In the genomic region with DNA sequence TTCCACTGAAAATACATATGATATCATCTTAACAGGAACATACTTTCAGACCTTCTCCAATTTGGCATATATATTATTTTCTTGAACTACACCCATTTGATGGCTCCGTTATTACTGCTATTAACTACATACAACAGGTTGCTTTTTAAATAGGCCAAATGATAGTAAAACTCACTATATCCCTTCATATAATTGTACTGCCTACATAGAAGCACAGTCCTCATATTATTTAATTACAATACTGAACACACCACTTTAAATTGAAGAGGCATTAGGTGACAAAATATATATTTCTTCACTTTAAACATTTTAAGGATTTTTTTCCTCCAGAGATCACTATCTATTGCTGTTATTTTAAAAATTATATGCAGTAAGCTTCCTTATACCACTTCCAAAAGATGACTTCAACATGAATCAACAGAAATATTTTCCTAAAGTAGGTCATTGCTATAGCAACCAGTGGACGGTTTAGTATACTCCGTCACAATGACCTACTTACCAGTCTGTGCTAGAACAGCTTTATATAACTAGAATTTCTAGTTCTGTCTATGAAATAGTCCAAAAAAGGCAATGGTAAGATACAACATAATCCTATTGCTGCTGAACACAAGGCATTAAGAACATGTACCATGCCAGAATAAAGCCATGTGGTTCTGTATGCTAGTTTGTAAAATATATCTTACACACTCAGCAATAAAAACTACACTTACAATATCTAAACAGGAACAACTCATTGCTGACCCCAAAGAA, we compare ENCODE assay signal across 8 cellular contexts. TPM values are rescaled to one million over a fixed set of nuclear protein-coding genes. Genes with fewer than 3 reads are reported as not detected.
DNase-seq lines count a peak whose midpoint lies in the region; ATAC-seq, FAIRE-seq and TF ChIP-seq lines count a peak whose summit lies in the region.

No MANE protein-coding gene starts in this region.

- H3K9me3 ChIP-seq in GM12878 (replicated peaks; ENCODE audit: control insufficient read depth, insufficient read depth, low read length) (no peaks in the 10 kb centered on the region), hepatocyte (ENCODE audit: low read depth) (no peaks in the 10 kb centered on the region), small intestine (ENCODE audit: control insufficient read depth, low read depth) (no peaks in the 10 kb centered on the region)

- no peaks in the 10 kb centered on the region for H4K20me1 ChIP-seq in GM12878 (ENCODE audit: control insufficient read depth, insufficient read depth)
- no peaks in the 10 kb centered on the region for H4K20me1 ChIP-seq in hepatocyte (ENCODE audit: insufficient read depth, poor library complexity, severe bottlenecking)

- H2AFZ ChIP-seq in GM12878 (ENCODE audit: control insufficient read depth, low read depth, low read length) (no peak overlapping the region), hepatocyte (no peak overlapping the region)

- WGBS in GM12878 (ENCODE audit: insufficient coverage, insufficient replicate concordance, low lambda C conversion rate, missing lambda C conversion rate), result 24% methylated on average over 3 of the region's 3 CpGs
- WGBS in hepatocyte (ENCODE audit: low lambda C conversion rate, missing lambda C conversion rate), result 29% methylated on average over 3 of the region's 3 CpGs
- WGBS in small intestine, 3 donors, result 4 to 18% (median 13%) methylated on average over 3 of the region's 3 CpGs

- no peak; the same call in 1 of the 3 replicates for ATAC-seq in GM12878

- H3K9me2 ChIP-seq in hepatocyte (replicated peaks; ENCODE audit: insufficient read depth), result no peaks in the 10 kb centered on the region

- SMC1A ChIA-PET in GM12878 (lab: Charles Lee; ENCODE audit: uncharacterized antibody, unreplicated experiment), result interaction anchor here (0.7 kb wide), 1 partner anchor 18 kb away, joined by 3 read pairs; no protein-coding TSS in a partner anchor

- intact Hi-C loops in GM12878 (cut with micrococcal nuclease; ENCODE audit: unreplicated experiment), result no loop called here

- no peak overlapping the region for H3K27ac ChIP-seq in GM12878 (ENCODE audit: control insufficient read depth, insufficient read depth)
- peak overlapping the region; percentile 85 for H3K27ac ChIP-seq in hepatocyte
- H3K27ac ChIP-seq in small intestine (ENCODE audit: low read depth in 1 of 2, low read length in 1 of 2), result peak overlapping the region in 1 of 2 donors; percentile 48

- no TSS peak for BruUV-seq in GM12878 (replicated peaks; lab: Mats Ljungman, UMichigan)

- H3K36me3 ChIP-seq in GM12878 (ENCODE audit: control insufficient read depth in 2 of 2, insufficient read depth in 2 of 2, low read length in 1 of 2), result no peaks in the 10 kb centered on the region
- H3K36me3 ChIP-seq in hepatocyte (replicated peaks; ENCODE audit: insufficient read depth, low read depth), result no peaks in the 10 kb centered on the region
- no peaks in the 10 kb centered on the region for H3K36me3 ChIP-seq in small intestine (ENCODE audit: control insufficient read depth in 2 of 2, insufficient read depth in 2 of 2, low read length in 2 of 2)

- no peaks in the 10 kb centered on the region for H3K27me3 ChIP-seq in GM12878 (replicated peaks in 1 of 2; ENCODE audit: control insufficient read depth in 2 of 2, insufficient read depth in 2 of 2, low read length in 1 of 2)
- H3K27me3 ChIP-seq in hepatocyte, result no peaks in the 10 kb centered on the region
- no peaks in the 10 kb centered on the region for H3K27me3 ChIP-seq in small intestine (ENCODE audit: control insufficient read depth in 2 of 2, insufficient read depth in 2 of 2, low read length in 2 of 2)

- DNase-seq in Caki2 (ENCODE audit: low read depth) (peak; percentile 66), NCI-H1092 (lab: John Stamatoyannopoulos, UW) (peak; percentile 24), GM12878 (ENCODE audit: low read depth, low spot score) (no peak), hepatocyte (ENCODE audit: low spot score) (peak; percentile 83), small intestine (peak; percentile 88), GF-D8 (lab: John Stamatoyannopoulos, UW) (no peak), SKM-1 treated with dmso at 0.1 percent for 144 hours (lab: John Stamatoyannopoulos, UW; ENCODE audit: unreplicated experiment) (no peak)
- no peak for DNase-seq in stimulated activated CD4-positive, alpha-beta T cell treated with anti-CD3 and anti-CD28 coated beads, Interleukin-2, amount 100 ng/mL, for 48 hours

- TF ChIP-seq CTCF in GM12878 (IDR thresholded peaks at IDR 0.05 in 2 of 3, conservative IDR thresholded peaks at IDR 0.05 in 1 of 3; ENCODE audit: control insufficient read depth in 2 of 3, extremely low read depth in 1 of 3, insufficient read depth in 1 of 3, low read depth in 3 of 3, low read length in 3 of 3), result no peak
- no peak for TF ChIP-seq CTCF in hepatocyte (IDR thresholded peaks at IDR 0.05; ENCODE audit: poor library complexity)

- RAD21 ChIA-PET in GM12878 (lab: Charles Lee; ENCODE audit: unreplicated experiment), result no interaction called here

- no peak for FAIRE-seq in GM12878 (lab: Jason Lieb, UNC)
- FAIRE-seq in small intestine (lab: Jason Lieb, UNC), result peak; percentile 93

- TF ChIP-seq POLR2A in GM12878 (IDR thresholded peaks at IDR 0.05; ENCODE audit: low read depth, low read length), result no peak

- no peak overlapping the region for H3K9ac ChIP-seq in GM12878 (ENCODE audit: control insufficient read depth, insufficient read depth, low read length)

- H3K4me1 ChIP-seq in GM12878 (ENCODE audit: control insufficient read depth, insufficient read depth, low read length), result no peaks in the 10 kb centered on the region
- peaks cover 17% of the 10 kb centered on the region for H3K4me1 ChIP-seq in hepatocyte (ENCODE audit: insufficient read depth)
- peaks cover 0 to 9% of the 10 kb centered on the region in 2 donors for H3K4me1 ChIP-seq in small intestine (ENCODE audit: control insufficient read depth in 2 of 2, insufficient read depth in 1 of 2, low read depth in 1 of 2, low read length in 1 of 2)

- CTCF ChIA-PET in GM12878 (lab: Yijun Ruan, JAX), result no interaction called here

- H3K4me2 ChIP-seq in GM12878 (ENCODE audit: control insufficient read depth, insufficient read depth) (no peak overlapping the region), hepatocyte (peak overlapping the region; percentile 29)

- TF ChIP-seq RAD21 in GM12878 (IDR thresholded peaks at IDR 0.05; ENCODE audit: insufficient read depth, low read depth, low read length), result no peak

- H3K4me3 ChIP-seq in GM12878 (no peak overlapping the region), hepatocyte (no peak overlapping the region), small intestine (ENCODE audit: low read depth in 1 of 2, low read length in 2 of 2) (no peak overlapping the region)

- H3K79me2 ChIP-seq in GM12878 (ENCODE audit: control insufficient read depth, insufficient read depth, low read length) (no peaks in the 10 kb centered on the region), hepatocyte (peaks cover 35% of the 10 kb centered on the region)

- TF ChIP-seq EP300 in GM12878 (IDR thresholded peaks at IDR 0.05; ENCODE audit: borderline replicate concordance in 1 of 2, control insufficient read depth in 1 of 2, low read depth in 2 of 2, low read length in 2 of 2), result no peak

- POLR2A ChIA-PET in GM12878 (lab: Charles Lee), result no interaction called here

- in situ Hi-C loops in Caki2 (cut with HindIII; ENCODE audit: low pct_unique_long_range_greater_than_20kb, low sequenced_read_pairs), result no loop called here
- in situ Hi-C loops in GM12878 (cut with MboI), result no loop called here

TF ChIP-seq in GM12878, 131 proteins besides CTCF, POLR2A, EP300 and RAD21 (continues in another document):
- TF ChIP-seq, protein P1, sequence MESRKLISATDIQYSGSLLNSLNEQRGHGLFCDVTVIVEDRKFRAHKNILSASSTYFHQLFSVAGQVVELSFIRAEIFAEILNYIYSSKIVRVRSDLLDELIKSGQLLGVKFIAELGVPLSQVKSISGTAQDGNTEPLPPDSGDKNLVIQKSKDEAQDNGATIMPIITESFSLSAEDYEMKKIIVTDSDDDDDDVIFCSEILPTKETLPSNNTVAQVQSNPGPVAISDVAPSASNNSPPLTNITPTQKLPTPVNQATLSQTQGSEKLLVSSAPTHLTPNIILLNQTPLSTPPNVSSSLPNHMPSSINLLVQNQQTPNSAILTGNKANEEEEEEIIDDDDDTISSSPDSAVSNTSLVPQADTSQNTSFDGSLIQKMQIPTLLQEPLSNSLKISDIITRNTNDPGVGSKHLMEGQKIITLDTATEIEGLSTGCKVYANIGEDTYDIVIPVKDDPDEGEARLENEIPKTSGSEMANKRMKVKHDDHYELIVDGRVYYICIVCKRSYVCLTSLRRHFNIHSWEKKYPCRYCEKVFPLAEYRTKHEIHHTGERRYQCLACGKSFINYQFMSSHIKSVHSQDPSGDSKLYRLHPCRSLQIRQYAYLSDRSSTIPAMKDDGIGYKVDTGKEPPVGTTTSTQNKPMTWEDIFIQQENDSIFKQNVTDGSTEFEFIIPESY (IDR thresholded peaks at IDR 0.05), result no peak

RNA-seq across cellular contexts. Expression of a gene that starts 40.5 kb away (rescaled TPM):
- total RNA-seq in Caki2 (2014; rRNA removed; shearing (Covaris generic); ENCODE audit: low replicate concordance), result 1.4 and 1.5 TPM in 2 replicates
- total RNA-seq in GM12878 (2013; cell fraction: nucleolus; rRNA removed), result 14.2 and 14.6 TPM in 2 replicates
- total RNA-seq in GM12878 (2014; rRNA removed) (5.0 and 5.5 TPM in 2 replicates), GM12878 (2014; rRNA removed; fragmentation: Illumina TruSeq; extraction: Trizol) (6.4 and 8.2 TPM in 2 replicates), GM12878 (2021) (5.8 and 7.1 TPM in 2 replicates), hepatocyte (16.4 and 20.6 TPM in 2 replicates)
- polyA plus RNA-seq in GM12878 (2011; ENCODE audit: low read depth), result 5.8 TPM
- polyA plus RNA-seq in GM12878 (2011; rRNA removed) (5.7 and 8.1 TPM in 2 replicates), GM12878 (2014; fragmentation: Illumina TruSeq; extraction: Trizol) (7.9 and 14.0 TPM in 2 replicates), GM12878 (2014; fragmentation: Nextera tagmentation; extraction: Ambion mirVana) (1 to 10 TPM; 2.1 to 3.6 TPM), GM12878 (2014; rRNA removed) (7.2 and 9.6 TPM in 2 replicates), GM12878 (2016; fragmentation: Nextera tagmentation; extraction: Ambion mirVana) (1 to 10 TPM; 8.4 to 9.8 TPM), hepatocyte (16.7 and 18.6 TPM in 2 replicates), small intestine (10 to 100 TPM in 2 of 3 donors, 1 to 10 TPM in 1; 4.9 to 20.8 (median 10.7) TPM)
- polyA plus RNA-seq in GM12878 (2011; cell fraction: cytosol; rRNA removed), result 2.2 and 2.3 TPM in 2 replicates
- polyA plus RNA-seq in GM12878 (2011; cell fraction: nucleus; rRNA removed), result 5.5 and 6.6 TPM in 2 replicates
- 6.9 and 7.3 TPM in 2 replicates for polyA plus RNA-seq in GM12878 (2012)
- polyA minus RNA-seq in GM12878 (2011; rRNA and poly(A)+ RNA removed), result 1.9 and 2.6 TPM in 2 replicates
- polyA minus RNA-seq in GM12878 (2011; cell fraction: cytosol; rRNA and poly(A)+ RNA removed), result 0.80 and 2.2 TPM in 2 replicates
- polyA minus RNA-seq in GM12878 (2011; cell fraction: nucleus; rRNA and poly(A)+ RNA removed), result 2.4 and 3.3 TPM in 2 replicates

Comparison
In these comparisons a context has a peak if more than half of its experiments do, and no peak if none do; other contexts are left out.
1. DNase-seq: peak in Caki2 (single experiment), NCI-H1092 (single experiment), hepatocyte (single experiment) and small intestine (single experiment); none in GM12878 (single experiment), GF-D8 (single experiment), stimulated activated CD4-positive, alpha-beta T cell treated with anti-CD3 and anti-CD28 coated beads, Interleukin-2, amount 100 ng/mL, for 48 hours (0 of 2) and SKM-1 treated with dmso at 0.1 percent for 144 hours (single experiment).